2 cellular contexts compared by ENCODE assay signal in genomic region chr21:29335720-29336119, GRCh38.
A peak's percentile ranks its signal among the peaks of the same experiment; 100 is the strongest.
TF ChIP-seq lines count a peak whose summit lies in the region.

No MANE protein-coding gene starts in this region.

TF ChIP-seq in IMR-90, 13 proteins besides CTCF, POLR2A, EP300 and RAD21:
- TF ChIP-seq USF2 (IDR thresholded peaks at IDR 0.05; ENCODE audit: low read depth, low read length), result no peak
- TF ChIP-seq MAFK (IDR thresholded peaks at IDR 0.05; ENCODE audit: low read depth, low read length), result no peak
- TF ChIP-seq CEBPB (IDR thresholded peaks at IDR 0.05; ENCODE audit: low read depth, low read length), result peak; percentile 52; the same call in 1 of the 2 replicates
- TF ChIP-seq FOS (IDR thresholded peaks at IDR 0.05; ENCODE audit: low read depth, low read length), result no peak
- no peak for TF ChIP-seq SMC3 (IDR thresholded peaks at IDR 0.05; ENCODE audit: low read depth, low read length)

TF ChIP-seq in K562, 482 proteins besides CTCF, POLR2A, EP300 and RAD21:
- TF ChIP-seq THRB (CRISPR knock-in tag; conservative IDR thresholded peaks at IDR 0.05) (peak; percentile 82; the same call in 1 of the 2 replicates), ZNF316 (IDR thresholded peaks at IDR 0.05) (peak; percentile 14; the same call in 1 of the 2 replicates), ARNT (IDR thresholded peaks at IDR 0.05) (0 out of 4 replicates have a peak, but pooled peaks of 1 of the 2 experiments have one; percentile 25), PKNOX1 (IDR thresholded peaks at IDR 0.05) (peak; percentile 17; the same call in 1 of the 2 replicates), ZNF174 (CRISPR knock-in tag; IDR thresholded peaks at IDR 0.05) (no peak)
TF ChIP-seq in K562: peak in this region for 4.
